Comparison of ENCODE assay signal across 13 cellular contexts in genomic region chr2:226466589-226466988, GRCh38.
A peak's percentile ranks its signal among the peaks of the same experiment; 100 is the strongest.
DNase-seq lines count a peak whose midpoint lies in the region; ATAC-seq and TF ChIP-seq lines count a peak whose summit lies in the region.
"Had no signal": no experiment of that assay in that cellular context is flagged by ENCODE, and none has a peak within 500 bp of the region (broad histone marks: within the 10 kb centered on the region; RNA-seq: fewer than 3 reads in every experiment).

No MANE protein-coding gene starts in this region.

- no peaks in the 10 kb centered on the region for H3K27me3 ChIP-seq in neural cell (ENCODE audit: insufficient read depth, low read depth, low read length)

- H3F3A ChIP-seq in neural cell (ENCODE audit: insufficient read depth, low read length, poor library complexity, severe bottlenecking): no peaks in the 10 kb centered on the region

- no peaks in the 10 kb centered on the region for H3K9me2 ChIP-seq in neural cell (ENCODE audit: insufficient read depth, low read length)

- no peak for TF ChIP-seq CTCF in neural cell (IDR thresholded peaks at IDR 0.05; ENCODE audit: poor library complexity, severe bottlenecking)

- peak; percentile 8 for TF ChIP-seq EP300 in neural cell (conservative IDR thresholded peaks at IDR 0.05; ENCODE audit: poor library complexity, severe bottlenecking)

- no peak overlapping the region for H3K9ac ChIP-seq in neural cell (ENCODE audit: low read length)

- no peak overlapping the region for H2AFZ ChIP-seq in neural cell (ENCODE audit: low read depth, low read length)

- no peak overlapping the region for H3K27ac ChIP-seq in neural cell (ENCODE audit: low read length)

- TF ChIP-seq RAD21 in neural cell (conservative IDR thresholded peaks at IDR 0.05): no peak

- no peak overlapping the region for H3K4me2 ChIP-seq in neural cell (ENCODE audit: low read length)

- no peaks in the 10 kb centered on the region for H3K9me3 ChIP-seq in neural cell (ENCODE audit: low read length)

- H3K79me2 ChIP-seq in neural cell (replicated peaks; ENCODE audit: insufficient read depth, low read length): no peaks in the 10 kb centered on the region

- no peaks in the 10 kb centered on the region for H3K36me3 ChIP-seq in neural cell (ENCODE audit: insufficient read depth, low read length)

- no peak for ATAC-seq in left lobe of liver

- no peaks in the 10 kb centered on the region for H4K20me1 ChIP-seq in neural cell (ENCODE audit: insufficient read depth)

- peak; percentile 30 for DNase-seq in EH (ENCODE audit: low read depth)
- peak; percentile 35 for DNase-seq in NCI-H226
- peak; percentile 64 for DNase-seq in islet precursor cell
- DNase-seq in left lobe of liver (ENCODE audit: low spot score): no peak
- no peak for DNase-seq in OCI-M2 (lab: John Stamatoyannopoulos, UW; ENCODE audit: unreplicated experiment)
- DNase-seq in pons (ENCODE audit: low spot score): no peak
- DNase-seq: DMS79, NCI-H1048, NCI-H2107, NCI-H446, NCI-H774, SHP77 treated with DMSO at 0.1 percent for 48 hours had no signal

- no peak overlapping the region for H3K4me3 ChIP-seq in neural cell (ENCODE audit: low read length)

TF ChIP-seq in neural cell, 6 proteins besides CTCF, POLR2A, EP300 and RAD21:
- no peak for TF ChIP-seq MXI1 (conservative IDR thresholded peaks at IDR 0.05; ENCODE audit: poor library complexity, severe bottlenecking)
- no peak for TF ChIP-seq TAF1 (IDR thresholded peaks at IDR 0.05; ENCODE audit: low read depth)
- TF ChIP-seq REST (IDR thresholded peaks at IDR 0.05; ENCODE audit: borderline replicate concordance): peak; percentile 73
- TF ChIP-seq EZH2 (IDR thresholded peaks at IDR 0.05; ENCODE audit: borderline replicate concordance, insufficient read depth, low read length, poor library complexity, severe bottlenecking): no peak
- TF ChIP-seq POLR2AphosphoS5 (IDR thresholded peaks at IDR 0.05): no peak

Comparison
In these comparisons a context has a peak if more than half of its experiments do, and no peak if none do; other contexts are left out.
1. DNase-seq: peak in EH (single experiment), NCI-H226 (single experiment) and islet precursor cell (single experiment); none in left lobe of liver (single experiment), OCI-M2 (single experiment) and pons (single experiment).